In genomic region chr6:128425855-128426254, GRCh38 we compare ENCODE assay signal across 20 cellular contexts.
"Had no signal": no experiment of that assay in that cellular context is flagged by ENCODE, and none has a peak within 500 bp of the region (broad histone marks: within the 10 kb centered on the region; RNA-seq: fewer than 3 reads in every experiment).

No MANE protein-coding gene starts in this region.

- H3K36me3 ChIP-seq: cardiac muscle cell, Peyer's patch had no signal

- ATAC-seq: activated CD4-positive, CD25-positive, alpha-beta regulatory T cell treated with anti-CD3 and anti-CD28 coated beads, Interleukin-2, amount 50 U/mL, for 24 hours; activated CD8-positive, alpha-beta T cell treated with anti-CD3 and anti-CD28 coated beads for 36 hours; activated naive CD4-positive, alpha-beta T cell treated with anti-CD3 and anti-CD28 coated beads, Interleukin-2, amount 50 U/mL, for 72 hours; activated naive CD8-positive, alpha-beta T cell treated with anti-CD3 and anti-CD28 coated beads, Interleukin-2, amount 50 U/mL, for 24 hours had no signal

- H3K27ac ChIP-seq: cardiac muscle cell, KMS-11, Peyer's patch, RWPE1 had no signal

- H3K4me1 ChIP-seq: Peyer's patch had no signal

- H3K9me3 ChIP-seq: Peyer's patch had no signal

- H3K4me3 ChIP-seq: cardiac muscle cell, Peyer's patch had no signal

- DNase-seq: activated CD4-positive, alpha-beta T cell treated with anti-CD3 and anti-CD28 coated beads for 4 hours; activated CD8-positive, alpha-beta memory T cell treated with anti-CD3 and anti-CD28 coated beads, Interleukin-2, amount 50 U/mL, for 48 hours; activated CD8-positive, alpha-beta T cell treated with anti-CD3 and anti-CD28 coated beads for 36 hours; activated naive CD8-positive, alpha-beta T cell treated with anti-CD3 and anti-CD28 coated beads, Interleukin-2, amount 50 U/mL, for 24 hours; activated T-cell treated with anti-CD3 and anti-CD28 coated beads, Interleukin-2, amount 50 U/mL, for 1 hour; amniotic stem cell; MV-4-11; NCI-H1092 treated with DMSO at 0.1 percent for 48 hours; NCI-H1417 treated with DMSO at 0.1 percent for 48 hours; NCI-H1694; NCI-H2029; NCI-H510A treated with DMSO at 0.1 percent for 48 hours; NCI-H69; Peyer's patch; SHP77 treated with DMSO at 0.1 percent for 48 hours had no signal

- H3K27me3 ChIP-seq: cardiac muscle cell, Peyer's patch had no signal
